1 cellular context compared by ENCODE assay signal in genomic region chr2:9950521-9951271, GRCh38.
TF ChIP-seq lines count a peak whose summit lies in the region.

No MANE protein-coding gene starts in this region.

TF ChIP-seq in IMR-90, 13 proteins besides CTCF, POLR2A, EP300 and RAD21 (continued from another document):
- TF ChIP-seq USF2 (IDR thresholded peaks at IDR 0.05; ENCODE audit: low read depth, low read length), result no peak
- TF ChIP-seq MAZ (IDR thresholded peaks at IDR 0.05; ENCODE audit: borderline replicate concordance, low read depth, low read length), result no peak
- no peak for TF ChIP-seq MXI1 (IDR thresholded peaks at IDR 0.05; ENCODE audit: borderline replicate concordance, low read depth, low read length)
- no peak for TF ChIP-seq SMC3 (IDR thresholded peaks at IDR 0.05; ENCODE audit: low read depth, low read length)
